16 cellular contexts compared by ENCODE assay signal in the genomic region with DNA sequence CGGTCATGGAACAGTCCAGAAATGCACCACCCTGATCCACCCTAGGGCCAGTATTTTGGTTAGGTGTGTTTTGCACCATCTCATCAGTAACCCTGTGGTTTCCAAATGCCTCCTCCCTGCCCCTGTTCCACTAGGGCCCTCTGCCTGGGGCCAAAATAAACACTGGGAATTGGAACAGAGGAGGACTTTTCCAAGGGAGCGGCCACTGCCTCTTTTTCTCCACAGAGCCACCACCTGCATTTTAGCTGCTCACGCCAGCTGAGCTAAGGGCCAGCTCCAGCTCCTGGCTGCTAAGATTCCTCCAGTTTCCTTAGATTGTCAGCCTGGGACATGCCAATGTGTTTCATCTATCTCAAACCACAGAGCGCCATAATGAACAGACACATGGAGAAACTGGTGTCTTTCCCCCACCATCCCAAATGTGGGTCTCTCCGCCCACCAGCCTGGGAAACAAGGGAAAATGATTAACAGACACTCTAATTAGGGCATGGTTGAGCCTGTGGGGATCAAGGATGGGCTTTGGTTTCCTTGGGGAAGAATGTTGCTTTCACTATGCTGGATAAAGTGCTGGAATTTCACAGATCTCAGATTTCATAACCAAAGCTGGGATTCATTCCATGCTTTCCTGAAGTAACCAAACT. TPM values are rescaled to one million over a fixed set of nuclear protein-coding genes. Genes with fewer than 3 reads are reported as not detected.
DNase-seq lines count a peak whose midpoint lies in the region; ATAC-seq and TF ChIP-seq lines count a peak whose summit lies in the region.
"Had no signal": no experiment of that assay in that cellular context is flagged by ENCODE, and none has a peak within 500 bp of the region (broad histone marks: within the 10 kb centered on the region; RNA-seq: fewer than 3 reads in every experiment).

No MANE protein-coding gene starts in this region.

- H3K27me3 ChIP-seq in ascending aorta, result no peaks in the 10 kb centered on the region
- H3K27me3 ChIP-seq in heart left ventricle, result no peaks in the 10 kb centered on the region

- 78 to 90% (median 86%) methylated on average over 5 of the region's 5 CpGs for WGBS in heart left ventricle, 4 donors

- no peaks in the 10 kb centered on the region for H3K9me3 ChIP-seq in ascending aorta
- H3K9me3 ChIP-seq in heart left ventricle, result no peaks in the 10 kb centered on the region

- DNase-seq in Daoy (ENCODE audit: low read depth), result peak; percentile 40
- no peak for DNase-seq in ascending aorta (ENCODE audit: low spot score in 2 of 2)
- peak in 1 of 5 donors; percentile 48 for DNase-seq in heart left ventricle
- peak; percentile 82 for DNase-seq in renal cortical epithelial cell (ENCODE audit: low read depth)
- no peak for DNase-seq in NCI-H187 (lab: John Stamatoyannopoulos, UW)
- DNase-seq: activated CD4-positive, alpha-beta T cell treated with anti-CD3 and anti-CD28 coated beads, Interleukin-2, amount 50 U/mL, for 4 hours; CD4-positive, alpha-beta memory T cell; midbrain; NCI-H345; stimulated activated naive CD4-positive, alpha-beta T cell had no signal

- intact Hi-C loops in ascending aorta (cut with DNase I), result loop anchor here (2.0 kb wide), 1 partner anchor 13 kb away; no protein-coding TSS in a partner anchor
- intact Hi-C loops in heart left ventricle (cut with DNase I), result no loop called here

- TF ChIP-seq CTCF in ascending aorta (IDR thresholded peaks at IDR 0.05), result no peak
- no peak for TF ChIP-seq CTCF in heart left ventricle (IDR thresholded peaks at IDR 0.05)

- H3K4me1 ChIP-seq in ascending aorta, result peaks cover 30 to 71% of the 10 kb centered on the region in 2 donors
- H3K4me1 ChIP-seq in heart left ventricle, result peaks cover 0 to 46% (median 7%) of the 10 kb centered on the region in 12 donors

- TF ChIP-seq POLR2A in heart left ventricle (IDR thresholded peaks at IDR 0.05), result no peak

- H3K27ac ChIP-seq in ascending aorta (peak overlapping the region; percentile 90 to 91), heart left ventricle (peak overlapping the region in 6 of 12 donors; percentile 23 to 64 (median 46))
- H3K27ac ChIP-seq: SK-N-MC had no signal

- H3K36me3 ChIP-seq in ascending aorta (no peaks in the 10 kb centered on the region), heart left ventricle (no peaks in the 10 kb centered on the region)

- H3K4me3 ChIP-seq in ascending aorta, result no peak overlapping the region
- H3K4me3 ChIP-seq in heart left ventricle, result no peak overlapping the region
- H3K4me3 ChIP-seq: SK-N-MC had no signal

- ATAC-seq in heart left ventricle (peak; percentile 26 to 46 (median 40)), HG02623 (IDR thresholded peaks at IDR 0.05; ENCODE audit: unreplicated experiment) (no peak), HG02884 (IDR thresholded peaks at IDR 0.05; ENCODE audit: unreplicated experiment) (no peak), HG03432 (IDR thresholded peaks at IDR 0.05; ENCODE audit: unreplicated experiment) (no peak)
- ATAC-seq: activated naive CD4-positive, alpha-beta T cell treated with anti-CD3 and anti-CD28 coated beads, Interleukin-2, amount 50 U/mL, for 72 hours; esophagus mucosa had no signal

RNA-seq across cellular contexts. Expression of a gene that starts 52.2 kb away (rescaled TPM):
- 11.2 and 13.3 TPM in 2 replicates for total RNA-seq in Daoy (2014; rRNA removed; shearing (Covaris generic))
- total RNA-seq in ascending aorta, result 15.3 TPM
- total RNA-seq in heart left ventricle, result 10 to 100 TPM; 12.0 to 18.6 (median 13.3) TPM
- polyA plus RNA-seq in heart left ventricle, result 10 to 100 TPM in 1 of 2 donors, 1 to 10 TPM in 1; 9.9 to 11.2 TPM
- 12.7 and 16.6 TPM in 2 replicates for total RNA-seq in renal cortical epithelial cell

Comparison
In these comparisons a context has a peak if more than half of its experiments do, and no peak if none do; other contexts are left out.
1. DNase-seq: peak in Daoy (single experiment) and renal cortical epithelial cell (single experiment); none in ascending aorta (0 of 2) and NCI-H187 (0 of 2).
2. ATAC-seq: peak in heart left ventricle (4 of 4); none in HG02623 (single experiment), HG02884 (single experiment) and HG03432 (single experiment).